In the genomic region with DNA sequence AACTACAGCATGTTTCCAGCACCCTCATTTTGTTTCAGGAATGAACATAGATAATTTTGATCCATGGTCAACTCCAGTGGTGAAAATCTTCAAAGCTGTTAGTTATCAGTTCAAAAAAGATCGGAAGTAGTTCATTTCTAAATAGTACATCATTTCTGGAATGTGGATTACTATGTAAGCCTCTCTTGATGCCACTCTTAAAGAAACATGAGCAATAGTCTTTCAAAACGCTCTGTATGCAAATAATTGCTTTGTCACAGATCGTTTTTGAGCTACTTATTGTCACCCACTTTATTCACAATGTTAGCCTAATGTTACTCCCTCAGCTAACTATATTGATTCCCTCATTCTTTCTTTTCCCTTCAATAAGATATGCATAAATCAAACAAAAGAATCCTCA, we compare ENCODE assay signal across 27 cellular contexts.
"Had no signal": no experiment of that assay in that cellular context is flagged by ENCODE, and none has a peak within 500 bp of the region (broad histone marks: within the 10 kb centered on the region; RNA-seq: fewer than 3 reads in every experiment).

No MANE protein-coding gene starts in this region.

- H3K4me3 Mint-ChIP-seq: activated CD4-positive, alpha-beta memory T cell treated with anti-CD3 and anti-CD28 coated beads, Interleukin-2, amount 10 ng/mL, durations not matched to agents 7 days and 5 days; activated CD4-positive, alpha-beta T cell treated with anti-CD3 and anti-CD28 coated beads for 36 hours; activated CD4-positive, alpha-beta T cell treated with anti-CD3 and anti-CD28 coated beads, Interleukin-2, amount 10 ng/mL, durations not matched to agents 24 days and 14 days; activated naive CD4-positive, alpha-beta T cell treated with anti-CD3 and anti-CD28 coated beads, Interleukin-2, amount 10 ng/mL, durations not matched to agents 7 days and 5 days; activated naive CD8-positive, alpha-beta T cell treated with anti-CD3 and anti-CD28 coated beads, Interleukin-2, amount 10 ng/mL, durations not matched to agents 7 days and 5 days; activated T-cell treated with anti-CD3 and anti-CD28 coated beads, Interleukin-2, amount 50 U/mL, for 24 hours; activated T-cell treated with anti-CD3 and anti-CD28 coated beads, Interleukin-2, amount 50 U/mL, for 72 hours; central memory CD8-positive, alpha-beta T cell; dendritic cell treated with granulocyte-macrophage colony-stimulating factor and Interleukin-4, amounts not matched to agents 40 ng/mL and 50 ng/mL, for 4 days; endodermal cell; T-helper 17 cell; T-helper 2 cell treated with Interferon-gamma antibody and Interleukin-4, amounts not matched to agents 5 μg/mL and 100 μg/mL, for 36 hours had no signal

- H3K4me3 ChIP-seq: coronary artery, dorsolateral prefrontal cortex had no signal

- ATAC-seq: activated CD4-positive, alpha-beta T cell treated with anti-CD3 and anti-CD28 coated beads for 36 hours; activated naive CD4-positive, alpha-beta T cell treated with anti-CD3 and anti-CD28 coated beads, Interleukin-2, amount 50 U/mL, for 72 hours; activated T-cell treated with anti-CD3 and anti-CD28 coated beads, Interleukin-2, amount 50 U/mL, for 72 hours; esophagus mucosa; T-helper 17 cell had no signal

- H3K9me3 Mint-ChIP-seq: activated CD4-positive, alpha-beta memory T cell treated with anti-CD3 and anti-CD28 coated beads, Interleukin-2, amount 10 ng/mL, durations not matched to agents 7 days and 5 days; activated naive CD4-positive, alpha-beta T cell treated with anti-CD3 and anti-CD28 coated beads, Interleukin-2, amount 10 ng/mL, durations not matched to agents 7 days and 5 days; activated naive CD4-positive, alpha-beta T cell treated with anti-CD3 and anti-CD28 coated beads, Interleukin-2, amount 50 U/mL, for 72 hours; activated naive CD8-positive, alpha-beta T cell treated with anti-CD3 and anti-CD28 coated beads, Interleukin-2, amount 10 ng/mL, durations not matched to agents 7 days and 5 days; activated T-cell treated with anti-CD3 and anti-CD28 coated beads, Interleukin-2, amount 50 U/mL, for 24 hours; activated T-cell treated with anti-CD3 and anti-CD28 coated beads, Interleukin-2, amount 50 U/mL, for 72 hours; central memory CD8-positive, alpha-beta T cell; dendritic cell treated with granulocyte-macrophage colony-stimulating factor and Interleukin-4, amounts not matched to agents 40 ng/mL and 50 ng/mL, for 4 days; T-helper 2 cell treated with Interferon-gamma antibody and Interleukin-4, amounts not matched to agents 5 μg/mL and 100 μg/mL, for 36 hours had no signal

- H3K36me3 ChIP-seq: brain microvascular endothelial cell, WERI-Rb-1 had no signal

- H3K27me3 ChIP-seq: brain microvascular endothelial cell had no signal

- H3K27ac ChIP-seq: brain microvascular endothelial cell, coronary artery, dorsolateral prefrontal cortex, WERI-Rb-1 had no signal

- H3K27me3 Mint-ChIP-seq: activated CD4-positive, alpha-beta T cell treated with anti-CD3 and anti-CD28 coated beads for 36 hours; activated naive CD4-positive, alpha-beta T cell treated with anti-CD3 and anti-CD28 coated beads, Interleukin-2, amount 10 ng/mL, durations not matched to agents 7 days and 5 days; activated T-cell treated with anti-CD3 and anti-CD28 coated beads, Interleukin-2, amount 50 U/mL, for 24 hours had no signal

- DNase-seq: activated CD4-positive, alpha-beta memory T cell treated with anti-CD3 and anti-CD28 coated beads, Interleukin-2, amount 10 ng/mL, durations not matched to agents 7 days and 5 days; activated CD4-positive, alpha-beta T cell treated with anti-CD3 and anti-CD28 coated beads for 36 hours; activated CD4-positive, alpha-beta T cell treated with anti-CD3 and anti-CD28 coated beads, Interleukin-2, amount 10 ng/mL, durations not matched to agents 24 days and 14 days; activated CD4-positive, CD25-positive, alpha-beta regulatory T cell; activated CD4-positive, CD25-positive, alpha-beta regulatory T cell treated with anti-CD3 and anti-CD28 coated beads, Interleukin-2, amount 50 U/mL, for 72 hours; activated CD8-positive, alpha-beta memory T cell treated with anti-CD3 and anti-CD28 coated beads, Interleukin-2, amount 50 U/mL, for 48 hours; activated gamma-delta T cell; activated naive CD4-positive, alpha-beta T cell; activated naive CD4-positive, alpha-beta T cell treated with anti-CD3 and anti-CD28 coated beads, Interleukin-2, amount 10 ng/mL, durations not matched to agents 7 days and 5 days; activated naive CD8-positive, alpha-beta T cell treated with anti-CD3 and anti-CD28 coated beads, Interleukin-2, amount 10 ng/mL, durations not matched to agents 7 days and 5 days; activated T-cell treated with anti-CD3 and anti-CD28 coated beads for 4 hours; activated T-cell treated with anti-CD3 and anti-CD28 coated beads, Interleukin-2, amount 50 U/mL, for 24 hours; activated T-cell treated with anti-CD3 and anti-CD28 coated beads, Interleukin-2, amount 50 U/mL, for 72 hours; amniotic stem cell; brain microvascular endothelial cell; dorsolateral prefrontal cortex; effector memory CD4-positive, alpha-beta T cell; endodermal cell; T-helper 17 cell; T1000; WERI-Rb-1 had no signal

- H3K4me1 Mint-ChIP-seq: activated CD4-positive, alpha-beta memory T cell treated with anti-CD3 and anti-CD28 coated beads, Interleukin-2, amount 10 ng/mL, durations not matched to agents 7 days and 5 days; activated CD4-positive, alpha-beta T cell treated with anti-CD3 and anti-CD28 coated beads for 36 hours; activated CD4-positive, alpha-beta T cell treated with anti-CD3 and anti-CD28 coated beads, Interleukin-2, amount 10 ng/mL, durations not matched to agents 24 days and 14 days; activated naive CD4-positive, alpha-beta T cell treated with anti-CD3 and anti-CD28 coated beads, Interleukin-2, amount 10 ng/mL, durations not matched to agents 7 days and 5 days; activated naive CD8-positive, alpha-beta T cell treated with anti-CD3 and anti-CD28 coated beads, Interleukin-2, amount 10 ng/mL, durations not matched to agents 7 days and 5 days; central memory CD8-positive, alpha-beta T cell had no signal

- H3K36me3 Mint-ChIP-seq: activated naive CD4-positive, alpha-beta T cell treated with anti-CD3 and anti-CD28 coated beads, Interleukin-2, amount 50 U/mL, for 72 hours had no signal

- H3K27ac Mint-ChIP-seq: activated CD4-positive, alpha-beta memory T cell treated with anti-CD3 and anti-CD28 coated beads, Interleukin-2, amount 10 ng/mL, durations not matched to agents 7 days and 5 days; activated CD4-positive, alpha-beta T cell treated with anti-CD3 and anti-CD28 coated beads for 36 hours; activated CD4-positive, alpha-beta T cell treated with anti-CD3 and anti-CD28 coated beads, Interleukin-2, amount 10 ng/mL, durations not matched to agents 24 days and 14 days; activated naive CD4-positive, alpha-beta T cell treated with anti-CD3 and anti-CD28 coated beads, Interleukin-2, amount 10 ng/mL, durations not matched to agents 7 days and 5 days; activated naive CD8-positive, alpha-beta T cell treated with anti-CD3 and anti-CD28 coated beads, Interleukin-2, amount 10 ng/mL, durations not matched to agents 7 days and 5 days; activated T-cell treated with anti-CD3 and anti-CD28 coated beads, Interleukin-2, amount 50 U/mL, for 24 hours; activated T-cell treated with anti-CD3 and anti-CD28 coated beads, Interleukin-2, amount 50 U/mL, for 72 hours; dendritic cell treated with granulocyte-macrophage colony-stimulating factor and Interleukin-4, amounts not matched to agents 40 ng/mL and 50 ng/mL, for 4 days; endodermal cell; T-helper 17 cell; T-helper 2 cell treated with Interferon-gamma antibody and Interleukin-4, amounts not matched to agents 5 μg/mL and 100 μg/mL, for 36 hours had no signal
